ENCODE assay signal across 27 cellular contexts in genomic region chr12:118046430-118046829, GRCh38. TPM values are rescaled to one million over a fixed set of nuclear protein-coding genes. Genes with fewer than 3 reads are reported as not detected.
A peak's percentile ranks its signal among the peaks of the same experiment; 100 is the strongest.
DNase-seq lines count a peak whose midpoint lies in the region; ATAC-seq and TF ChIP-seq lines count a peak whose summit lies in the region.
"Had no signal": no experiment of that assay in that cellular context is flagged by ENCODE, and none has a peak within 500 bp of the region (broad histone marks: within the 10 kb centered on the region; RNA-seq: fewer than 3 reads in every experiment).

No MANE protein-coding gene starts in this region.

- H3K27me3 Mint-ChIP-seq in activated T-cell treated with anti-CD3 and anti-CD28 coated beads, Interleukin-2, amount 50 U/mL, for 24 hours = no peaks in the 10 kb centered on the region
- no peaks in the 10 kb centered on the region for H3K27me3 Mint-ChIP-seq in activated T-helper 2 cell treated with anti-CD3 and anti-CD28 coated beads, Interferon-gamma antibody, Interleukin-2, Interleukin-4, amounts not matched to agents 10 μg/mL and 5 μg/mL and 100 μg/mL, durations not matched to agents 14 hours and 24 hours and 36 hours (ENCODE audit: low read depth)
- H3K27me3 Mint-ChIP-seq: CD4-positive, alpha-beta memory T cell; IgD-negative memory B cell had no signal

- intact Hi-C loops in left ventricle myocardium inferior (cut with micrococcal nuclease) (no loop called here), right cardiac atrium (cut with DNase I) (no loop called here), thyroid gland (cut with DNase I) (no loop called here)
- intact Hi-C loops in activated T-helper 2 cell treated with anti-CD3 and anti-CD28 coated beads, Interferon-gamma antibody, Interleukin-2, Interleukin-4, amounts not matched to agents 10 μg/mL and 5 μg/mL and 100 μg/mL, durations not matched to agents 14 hours and 24 hours and 36 hours (cut with micrococcal nuclease) = no loop called here

- H3K36me3 ChIP-seq in left ventricle myocardium inferior (peaks cover 85% of the 10 kb centered on the region), thyroid gland (peaks cover 31 to 52% of the 10 kb centered on the region in 2 donors)

- H3K9me3 ChIP-seq in left ventricle myocardium inferior (replicated peaks) (no peaks in the 10 kb centered on the region), right cardiac atrium (ENCODE audit: control insufficient read depth, low read length) (no peaks in the 10 kb centered on the region), thyroid gland (no peaks in the 10 kb centered on the region)
- H3K9me3 ChIP-seq: A549 had no signal

- H3K4me3 Mint-ChIP-seq in activated T-cell treated with anti-CD3 and anti-CD28 coated beads, Interleukin-2, amount 50 U/mL, for 24 hours = no peak overlapping the region
- no peak overlapping the region for H3K4me3 Mint-ChIP-seq in activated T-helper 2 cell treated with anti-CD3 and anti-CD28 coated beads, Interferon-gamma antibody, Interleukin-2, Interleukin-4, amounts not matched to agents 10 μg/mL and 5 μg/mL and 100 μg/mL, durations not matched to agents 14 hours and 24 hours and 36 hours (ENCODE audit: low read depth)
- H3K4me3 Mint-ChIP-seq: IgD-negative memory B cell had no signal

- 90% methylated on average over 4 of the region's 4 CpGs for WGBS in right cardiac atrium
- WGBS in thyroid gland, 2 donors = 55 to 59% methylated on average over 4 of the region's 4 CpGs

- H3K4me1 ChIP-seq in left ventricle myocardium inferior (peaks cover 44% of the 10 kb centered on the region), right cardiac atrium (ENCODE audit: control insufficient read depth, insufficient read depth, low read length) (no peaks in the 10 kb centered on the region), thyroid gland (peaks cover 0 to 8% of the 10 kb centered on the region in 2 donors)

- H3K27me3 ChIP-seq in left ventricle myocardium inferior (ENCODE audit: low read depth) (no peaks in the 10 kb centered on the region), right cardiac atrium (ENCODE audit: control insufficient read depth, insufficient read depth) (no peaks in the 10 kb centered on the region), thyroid gland (no peaks in the 10 kb centered on the region)

- no peak for DNase-seq in activated T-cell treated with anti-CD3 and anti-CD28 coated beads, Interleukin-2, amount 50 U/mL, for 24 hours
- DNase-seq in activated T-cell treated with anti-CD3 and anti-CD28 coated beads, Interleukin-2, amount 50 U/mL, for 48 hours = no peak
- DNase-seq in left ventricle myocardium inferior (no peak), right cardiac atrium (no peak), thyroid gland (peak; percentile 77 to 79), UCSD-AML1 (lab: John Stamatoyannopoulos, UW; ENCODE audit: unreplicated experiment) (no peak)
- DNase-seq in activated T-helper 2 cell treated with anti-CD3 and anti-CD28 coated beads, Interferon-gamma antibody, Interleukin-2, Interleukin-4, amounts not matched to agents 10 μg/mL and 5 μg/mL and 100 μg/mL, durations not matched to agents 14 hours and 24 hours and 36 hours (ENCODE audit: low spot score) = no peak
- DNase-seq: C1 segment of cervical spinal cord; CD4-positive, alpha-beta memory T cell; COR-L47; DMS53; GM23248; H7; MM.1S; NCI-H1092; NCI-H1417 treated with DMSO at 0.1 percent for 48 hours; NCI-H1694 treated with DMSO at 0.1 percent for 48 hours; NCI-H2081; NCI-H226; NCI-H510A; NCI-H69; SIG-M5 had no signal

- H3K36me3 Mint-ChIP-seq in activated T-cell treated with anti-CD3 and anti-CD28 coated beads, Interleukin-2, amount 50 U/mL, for 24 hours (ENCODE audit: low read depth) = peaks cover 91% of the 10 kb centered on the region
- H3K36me3 Mint-ChIP-seq in activated T-helper 2 cell treated with anti-CD3 and anti-CD28 coated beads, Interferon-gamma antibody, Interleukin-2, Interleukin-4, amounts not matched to agents 10 μg/mL and 5 μg/mL and 100 μg/mL, durations not matched to agents 14 hours and 24 hours and 36 hours (ENCODE audit: low read depth) = peaks cover 85% of the 10 kb centered on the region

- ATAC-seq in right cardiac atrium = no peak
- ATAC-seq: A549, Panc1 had no signal

- peaks cover 66% of the 10 kb centered on the region for H3K4me1 Mint-ChIP-seq in activated T-cell treated with anti-CD3 and anti-CD28 coated beads, Interleukin-2, amount 50 U/mL, for 24 hours (ENCODE audit: low read depth)
- peaks cover 39% of the 10 kb centered on the region for H3K4me1 Mint-ChIP-seq in activated T-helper 2 cell treated with anti-CD3 and anti-CD28 coated beads, Interferon-gamma antibody, Interleukin-2, Interleukin-4, amounts not matched to agents 10 μg/mL and 5 μg/mL and 100 μg/mL, durations not matched to agents 14 hours and 24 hours and 36 hours (ENCODE audit: low read depth)

- H3K4me3 ChIP-seq in left ventricle myocardium inferior (no peak overlapping the region), right cardiac atrium (ENCODE audit: low read length) (no peak overlapping the region), thyroid gland (replicated peaks in 1 of 3) (no peak overlapping the region)
- H3K4me3 ChIP-seq: A549, GM23248 had no signal

- H3K27ac ChIP-seq in left ventricle myocardium inferior (replicated peaks) = peak overlapping the region; percentile 4
- no peak overlapping the region for H3K27ac ChIP-seq in right cardiac atrium (ENCODE audit: low read length)
- H3K27ac ChIP-seq in thyroid gland = peak overlapping the region in 2 of 3 donors; percentile 18 to 66
- H3K27ac ChIP-seq: A549, GM23248, HL-60, RWPE1 had no signal

- no peaks in the 10 kb centered on the region for H3K9me3 Mint-ChIP-seq in activated T-cell treated with anti-CD3 and anti-CD28 coated beads, Interleukin-2, amount 50 U/mL, for 24 hours
- no peaks in the 10 kb centered on the region for H3K9me3 Mint-ChIP-seq in activated T-helper 2 cell treated with anti-CD3 and anti-CD28 coated beads, Interferon-gamma antibody, Interleukin-2, Interleukin-4, amounts not matched to agents 10 μg/mL and 5 μg/mL and 100 μg/mL, durations not matched to agents 14 hours and 24 hours and 36 hours
- H3K9me3 Mint-ChIP-seq: CD4-positive, alpha-beta memory T cell had no signal

- H3K27ac Mint-ChIP-seq in activated T-cell treated with anti-CD3 and anti-CD28 coated beads, Interleukin-2, amount 50 U/mL, for 24 hours = peak overlapping the region; percentile 97
- peak overlapping the region; percentile 92 for H3K27ac Mint-ChIP-seq in activated T-helper 2 cell treated with anti-CD3 and anti-CD28 coated beads, Interferon-gamma antibody, Interleukin-2, Interleukin-4, amounts not matched to agents 10 μg/mL and 5 μg/mL and 100 μg/mL, durations not matched to agents 14 hours and 24 hours and 36 hours

- TF ChIP-seq CTCF in left ventricle myocardium inferior (IDR thresholded peaks at IDR 0.05; ENCODE audit: borderline replicate concordance) (no peak), thyroid gland (IDR thresholded peaks at IDR 0.05) (no peak)

- no peak for TF ChIP-seq POLR2A in thyroid gland (IDR thresholded peaks at IDR 0.05)

RNA-seq across cellular contexts. Expression of gene WSB2, which starts 14.5 kb away (rescaled TPM):
- total RNA-seq in left ventricle myocardium inferior = 100 TPM
- 10 to 100 TPM; 71.9 to 79.2 (median 72.8) TPM for total RNA-seq in right cardiac atrium
- polyA plus RNA-seq in right cardiac atrium = 40.6 TPM
- 84.2 and 89.3 TPM in 2 replicates for total RNA-seq in activated T-helper 2 cell treated with anti-CD3 and anti-CD28 coated beads, Interferon-gamma antibody, Interleukin-2, Interleukin-4, amounts not matched to agents 10 μg/mL and 5 μg/mL and 100 μg/mL, durations not matched to agents 14 hours and 24 hours and 36 hours
- total RNA-seq in thyroid gland = 10 to 100 TPM; 64.6 to 97.0 (median 86.0) TPM

RNA-seq across cellular contexts. Expression of gene RFC5, which starts 29.9 kb away (rescaled TPM):
- total RNA-seq in left ventricle myocardium inferior (4.4 TPM), right cardiac atrium (1 to 10 TPM; 4.3 to 7.9 (median 6.4) TPM), thyroid gland (10 to 100 TPM; 15.4 to 18.8 (median 17.2) TPM)
- 4.3 TPM for polyA plus RNA-seq in right cardiac atrium
- total RNA-seq in activated T-helper 2 cell treated with anti-CD3 and anti-CD28 coated beads, Interferon-gamma antibody, Interleukin-2, Interleukin-4, amounts not matched to agents 10 μg/mL and 5 μg/mL and 100 μg/mL, durations not matched to agents 14 hours and 24 hours and 36 hours = 61.9 and 65.8 TPM in 2 replicates

RNA-seq across cellular contexts. Expression of gene VSIG10, which starts 57.4 kb away (rescaled TPM):
- 12.1 TPM for total RNA-seq in left ventricle myocardium inferior
- 10 to 100 TPM in 3 of 4 donors, 1 to 10 TPM in 1; 6.3 to 14.7 (median 14.3) TPM for total RNA-seq in right cardiac atrium
- polyA plus RNA-seq in right cardiac atrium = 9.1 TPM
- total RNA-seq in activated T-helper 2 cell treated with anti-CD3 and anti-CD28 coated beads, Interferon-gamma antibody, Interleukin-2, Interleukin-4, amounts not matched to agents 10 μg/mL and 5 μg/mL and 100 μg/mL, durations not matched to agents 14 hours and 24 hours and 36 hours = 9.6 and 11.1 TPM in 2 replicates
- 10 to 100 TPM; 62.0 to 93.7 (median 76.6) TPM for total RNA-seq in thyroid gland

Comparison
In these comparisons a context has a peak if more than half of its experiments do, and no peak if none do; other contexts are left out.
1. DNase-seq: peak in thyroid gland (2 of 2); none in activated T-cell treated with anti-CD3 and anti-CD28 coated beads, Interleukin-2, amount 50 U/mL, for 24 hours (single experiment), activated T-cell treated with anti-CD3 and anti-CD28 coated beads, Interleukin-2, amount 50 U/mL, for 48 hours (0 of 2), left ventricle myocardium inferior (single experiment), right cardiac atrium (0 of 3), activated T-helper 2 cell treated with anti-CD3 and anti-CD28 coated beads, Interferon-gamma antibody, Interleukin-2, Interleukin-4, amounts not matched to agents 10 μg/mL and 5 μg/mL and 100 μg/mL, durations not matched to agents 14 hours and 24 hours and 36 hours (single experiment) and UCSD-AML1 (single experiment).